ENCODE assay signal across 12 cellular contexts in genomic region chr2:154455871-154456270, GRCh38.
DNase-seq lines count a peak whose midpoint lies in the region; ATAC-seq, FAIRE-seq and TF ChIP-seq lines count a peak whose summit lies in the region.
"Had no signal": no experiment of that assay in that cellular context is flagged by ENCODE, and none has a peak within 500 bp of the region (broad histone marks: within the 10 kb centered on the region; RNA-seq: fewer than 3 reads in every experiment).

No MANE protein-coding gene starts in this region.

- dilution Hi-C loops in endothelial cell of umbilical vein (cut with MboI; ENCODE audit: extremely low pct_ligation_motif_present, low sequenced_read_pairs) = no loop called here

- ATAC-seq in psoas muscle = no peak

- H3K9ac ChIP-seq in OCI-LY1 (ENCODE audit: low read length) = no peak overlapping the region
- H3K9ac ChIP-seq in endothelial cell of umbilical vein (replicated peaks; ENCODE audit: extremely low read depth, insufficient read depth, low read length) = no peak overlapping the region
- H3K9ac ChIP-seq: neural progenitor cell had no signal

- H3K27me3 ChIP-seq in OCI-LY1 (ENCODE audit: insufficient read depth, low read length) (no peaks in the 10 kb centered on the region), endothelial cell of umbilical vein (ENCODE audit: control insufficient read depth in 2 of 2, insufficient read depth in 2 of 2, low read length in 2 of 2) (no peaks in the 10 kb centered on the region), psoas muscle (ENCODE audit: insufficient read depth in 3 of 3, low read length in 2 of 3) (no peaks in the 10 kb centered on the region)
- H3K27me3 ChIP-seq: neural progenitor cell had no signal

- H2AFZ ChIP-seq in OCI-LY1 (ENCODE audit: low read length) = peak overlapping the region; percentile 35; the same call in 1 of the 2 replicates
- H2AFZ ChIP-seq in endothelial cell of umbilical vein (ENCODE audit: low read depth, low read length) = no peak overlapping the region
- H2AFZ ChIP-seq: neural progenitor cell had no signal

- H3K9me2 ChIP-seq in OCI-LY1 (ENCODE audit: low read depth, low read length) = no peaks in the 10 kb centered on the region

- no peaks in the 10 kb centered on the region for H3K9me1 ChIP-seq in endothelial cell of umbilical vein (replicated peaks; ENCODE audit: control insufficient read depth, extremely low read depth, insufficient read depth, low read length)

- TF ChIP-seq CTCF in OCI-LY1 (IDR thresholded peaks at IDR 0.05; ENCODE audit: low read length) (no peak), endothelial cell of umbilical vein (IDR thresholded peaks at IDR 0.05; ENCODE audit: extremely low read depth in 1 of 2, insufficient read depth in 1 of 2, low read depth in 1 of 2, low read length in 2 of 2) (no peak), psoas muscle (IDR thresholded peaks at IDR 0.05) (no peak)

- no peaks in the 10 kb centered on the region for H3K9me3 ChIP-seq in OCI-LY1 (ENCODE audit: low read length)
- H3K9me3 ChIP-seq in endothelial cell of umbilical vein (replicated peaks; ENCODE audit: control insufficient read depth, insufficient read depth, low read length) = no peaks in the 10 kb centered on the region
- no peaks in the 10 kb centered on the region for H3K9me3 ChIP-seq in psoas muscle

- DNase-seq in EL (peak; percentile 1), endothelial cell of umbilical vein (ENCODE audit: low read depth, low spot score) (peak; percentile 5), psoas muscle (no peak), NCI-H82 (lab: John Stamatoyannopoulos, UW) (no peak), NK-92 (lab: John Stamatoyannopoulos, UW; ENCODE audit: unreplicated experiment) (no peak), NCI-H2081 treated with DMSO at 0.1 percent for 48 hours (lab: John Stamatoyannopoulos, UW) (no peak), SKM-1 (lab: John Stamatoyannopoulos, UW; ENCODE audit: unreplicated experiment) (no peak)
- DNase-seq: activated T-cell treated with anti-CD3 and anti-CD28 coated beads, Interleukin-2, amount 50 U/mL, for 1 hour; cortex of kidney; T-helper 9 cell had no signal

- intact Hi-C loops in endothelial cell of umbilical vein (cut with micrococcal nuclease) (loop anchor here (5.0 kb wide), 1 partner anchor 241 kb away; the partner anchor contains the start of gene KCNJ3), psoas muscle (cut with DNase I) (no loop called here)

- no TSS peak for BruUV-seq in endothelial cell of umbilical vein (replicated peaks; lab: Mats Ljungman, UMichigan)

- POLR2A ChIA-PET in endothelial cell of umbilical vein (lab: Charles Lee) = no interaction called here

- H3K27ac ChIP-seq in OCI-LY1 (ENCODE audit: low read depth, low read length, poor library complexity, severe bottlenecking) (no peak overlapping the region), endothelial cell of umbilical vein (ENCODE audit: insufficient read depth, low read depth, low read length) (no peak overlapping the region), psoas muscle (no peak overlapping the region)
- H3K27ac ChIP-seq: neural progenitor cell had no signal

- H3K36me3 ChIP-seq in OCI-LY1 (ENCODE audit: insufficient read depth, low read length) (no peaks in the 10 kb centered on the region), endothelial cell of umbilical vein (ENCODE audit: control insufficient read depth in 2 of 2, extremely low read depth in 1 of 2, insufficient read depth in 2 of 2, low read length in 2 of 2) (no peaks in the 10 kb centered on the region), psoas muscle (ENCODE audit: insufficient read depth in 1 of 2, low read depth in 1 of 2) (no peaks in the 10 kb centered on the region)
- H3K36me3 ChIP-seq: neural progenitor cell had no signal

- H3K4me3 ChIP-seq in OCI-LY1 (ENCODE audit: low read depth, low read length, poor library complexity, severe bottlenecking) (peak overlapping the region; percentile 41), endothelial cell of umbilical vein (replicated peaks in 1 of 3; ENCODE audit: insufficient read depth in 1 of 3, low read depth in 1 of 3, low read length in 3 of 3) (peak overlapping the region in 1 of 3 experiments; percentile 61), psoas muscle (peak overlapping the region; percentile 65)
- H3K4me3 ChIP-seq: neural progenitor cell had no signal

- H3K79me2 ChIP-seq in OCI-LY1 (ENCODE audit: insufficient read depth, low read length) (no peaks in the 10 kb centered on the region), endothelial cell of umbilical vein (ENCODE audit: control insufficient read depth, insufficient read depth, low read length) (no peaks in the 10 kb centered on the region)

- no peaks in the 10 kb centered on the region for H4K20me1 ChIP-seq in OCI-LY1 (ENCODE audit: insufficient read depth, low read length)
- H4K20me1 ChIP-seq in endothelial cell of umbilical vein (replicated peaks; ENCODE audit: control insufficient read depth, extremely low read depth, insufficient read depth, low read length) = no peaks in the 10 kb centered on the region

- no peaks in the 10 kb centered on the region for H3F3A ChIP-seq in OCI-LY1 (ENCODE audit: insufficient read depth, low read length)

- CTCF ChIA-PET in endothelial cell of umbilical vein (lab: Charles Lee) = interaction anchor here (1.2 to 2.0 kb wide), 2 partner anchors 10 to 807 kb away, joined by 4 to 7 read pairs; no protein-coding TSS in a partner anchor

- FAIRE-seq in endothelial cell of umbilical vein (lab: Jason Lieb, UNC) = no peak

- 14 to 19% (median 18%) methylated on average over 2 of the region's 2 CpGs for WGBS in psoas muscle, 3 donors

- H3K4me2 ChIP-seq in OCI-LY1 (ENCODE audit: low read length) (peak overlapping the region; percentile 63), endothelial cell of umbilical vein (ENCODE audit: insufficient read depth, low read length) (peak overlapping the region; percentile 74)
- H3K4me2 ChIP-seq: neural progenitor cell had no signal

- TF ChIP-seq POLR2A in endothelial cell of umbilical vein (IDR thresholded peaks at IDR 0.05; ENCODE audit: low read depth, low read length) = no peak

- H3K4me1 ChIP-seq in OCI-LY1 (ENCODE audit: insufficient read depth, low read length, severe bottlenecking) (peaks cover 16% of the 10 kb centered on the region), endothelial cell of umbilical vein (ENCODE audit: control insufficient read depth, extremely low read depth, insufficient read depth, low read length) (no peaks in the 10 kb centered on the region), psoas muscle (no peaks in the 10 kb centered on the region)
- H3K4me1 ChIP-seq: neural progenitor cell had no signal

TF ChIP-seq in endothelial cell of umbilical vein, 7 proteins besides CTCF, POLR2A, EP300 and RAD21:
- no peak for TF ChIP-seq MAX (IDR thresholded peaks at IDR 0.05; ENCODE audit: insufficient read depth, insufficient read length)
- no peak for TF ChIP-seq JUN (IDR thresholded peaks at IDR 0.05; ENCODE audit: borderline replicate concordance, insufficient read depth, insufficient read length, low read depth)
- TF ChIP-seq FOS (IDR thresholded peaks at IDR 0.05; ENCODE audit: borderline replicate concordance, insufficient read depth, low read length) = no peak
- TF ChIP-seq EZH2 (IDR thresholded peaks at IDR 0.05; ENCODE audit: borderline replicate concordance, low read depth, low read length, severe bottlenecking) = no peak
- no peak for TF ChIP-seq GATA2 (IDR thresholded peaks at IDR 0.05; ENCODE audit: insufficient read depth, insufficient read length, low read depth, low read length)
- no peak for TF ChIP-seq MYC (IDR thresholded peaks at IDR 0.05; ENCODE audit: low read depth, low read length)
- TF ChIP-seq POLR2AphosphoS5 (IDR thresholded peaks at IDR 0.05; ENCODE audit: insufficient read depth, low read depth, low read length) = no peak

Comparison
In these comparisons a context has a peak if more than half of its experiments do, and no peak if none do; other contexts are left out.
1. DNase-seq: peak in EL (single experiment) and endothelial cell of umbilical vein (single experiment); none in psoas muscle (0 of 2), NCI-H82 (single experiment), NK-92 (single experiment), NCI-H2081 treated with DMSO at 0.1 percent for 48 hours (single experiment) and SKM-1 (single experiment).